In genomic region chr5:168159425-168159824, GRCh38 we compare ENCODE assay signal across 9 cellular contexts.
DNase-seq lines count a peak whose midpoint lies in the region; ATAC-seq, FAIRE-seq and TF ChIP-seq lines count a peak whose summit lies in the region.
"Had no signal": no experiment of that assay in that cellular context is flagged by ENCODE, and none has a peak within 500 bp of the region (broad histone marks: within the 10 kb centered on the region; RNA-seq: fewer than 3 reads in every experiment).

No MANE protein-coding gene starts in this region.

- no peak overlapping the region for H3K4me3 ChIP-seq in left lung
- no peak overlapping the region for H3K4me3 ChIP-seq in ovary
- H3K4me3 ChIP-seq in gastroesophageal sphincter, result no peak overlapping the region

- peaks cover 2% of the 10 kb centered on the region for H3K27me3 Mint-ChIP-seq in activated T-helper 1 cell treated with anti-CD3 and anti-CD28 coated beads, Interleukin-12 subunit alpha, Interleukin-12 subunit beta, Interleukin-2, Interleukin-4 antibody, amounts not matched to agents 30 ng/mL and 10 ng/mL and 1 ng/mL, durations not matched to agents 14 hours and 24 hours and 36 hours (ENCODE audit: insufficient read depth)

- no peak overlapping the region for H3K27ac Mint-ChIP-seq in activated T-helper 1 cell treated with anti-CD3 and anti-CD28 coated beads, Interleukin-12 subunit alpha, Interleukin-12 subunit beta, Interleukin-2, Interleukin-4 antibody, amounts not matched to agents 30 ng/mL and 10 ng/mL and 1 ng/mL, durations not matched to agents 14 hours and 24 hours and 36 hours

- H3K27me3 ChIP-seq in left lung (no peaks in the 10 kb centered on the region), ovary (no peaks in the 10 kb centered on the region), gastroesophageal sphincter (no peaks in the 10 kb centered on the region)

- DNase-seq in NCI-H69 (lab: John Stamatoyannopoulos, UW) (peak; percentile 96), left lung (no peak), GM19239 (ENCODE audit: insufficient read length, low spot score) (no peak), ovary (no peak)
- DNase-seq in activated T-helper 1 cell treated with anti-CD3 and anti-CD28 coated beads, Interleukin-12 subunit alpha, Interleukin-12 subunit beta, Interleukin-2, Interleukin-4 antibody, amounts not matched to agents 30 ng/mL and 10 ng/mL and 1 ng/mL, durations not matched to agents 14 hours and 24 hours and 36 hours (ENCODE audit: low spot score), result no peak

- intact Hi-C loops in left lung (cut with DNase I), result no loop called here
- intact Hi-C loops in activated T-helper 1 cell treated with anti-CD3 and anti-CD28 coated beads, Interleukin-12 subunit alpha, Interleukin-12 subunit beta, Interleukin-2, Interleukin-4 antibody, amounts not matched to agents 30 ng/mL and 10 ng/mL and 1 ng/mL, durations not matched to agents 14 hours and 24 hours and 36 hours (cut with micrococcal nuclease), result no loop called here
- intact Hi-C loops in ovary (cut with DNase I), result no loop called here

- H3K4me3 Mint-ChIP-seq in activated T-helper 1 cell treated with anti-CD3 and anti-CD28 coated beads, Interleukin-12 subunit alpha, Interleukin-12 subunit beta, Interleukin-2, Interleukin-4 antibody, amounts not matched to agents 30 ng/mL and 10 ng/mL and 1 ng/mL, durations not matched to agents 14 hours and 24 hours and 36 hours, result no peak overlapping the region

- TF ChIP-seq POLR2A in ovary (IDR thresholded peaks at IDR 0.05) (no peak), gastroesophageal sphincter (IDR thresholded peaks at IDR 0.05) (no peak)

- H3K4me1 ChIP-seq in left lung (peaks cover 0 to 4% of the 10 kb centered on the region in 2 donors), ovary (ENCODE audit: insufficient read depth) (no peaks in the 10 kb centered on the region), gastroesophageal sphincter (peaks cover 0 to under 1% (median 0%) of the 10 kb centered on the region in 3 donors)

- H3K9me3 ChIP-seq in left lung, result no peaks in the 10 kb centered on the region
- no peaks in the 10 kb centered on the region for H3K9me3 ChIP-seq in ovary
- H3K9me3 ChIP-seq in gastroesophageal sphincter, result no peaks in the 10 kb centered on the region

- TF ChIP-seq CTCF in left lung (IDR thresholded peaks at IDR 0.05) (no peak), ovary (IDR thresholded peaks at IDR 0.05) (no peak), gastroesophageal sphincter (IDR thresholded peaks at IDR 0.05) (no peak)

- no peak for FAIRE-seq in GM19239 (lab: Jason Lieb, UNC)

- ATAC-seq in GM18519 (IDR thresholded peaks at IDR 0.05; ENCODE audit: low FRiP score, unreplicated experiment) (peak; percentile 95), HG03159 (IDR thresholded peaks at IDR 0.05; ENCODE audit: unreplicated experiment) (peak; percentile 80), left lung (peak; percentile 41), gastroesophageal sphincter (no peak)

- 61 to 67% (median 63%) methylated on average over 3 of the region's 3 CpGs for WGBS in ovary, 3 donors
- 40 to 57% methylated on average over 1 to 3 of the region's 3 CpGs for WGBS in gastroesophageal sphincter (ENCODE audit: low coverage in 1 of 2), 2 donors

- TF ChIP-seq EP300 in ovary (IDR thresholded peaks at IDR 0.05), result no peak
- no peak for TF ChIP-seq EP300 in gastroesophageal sphincter (IDR thresholded peaks at IDR 0.05)

- H3K36me3 Mint-ChIP-seq in activated T-helper 1 cell treated with anti-CD3 and anti-CD28 coated beads, Interleukin-12 subunit alpha, Interleukin-12 subunit beta, Interleukin-2, Interleukin-4 antibody, amounts not matched to agents 30 ng/mL and 10 ng/mL and 1 ng/mL, durations not matched to agents 14 hours and 24 hours and 36 hours (ENCODE audit: low read depth), result no peaks in the 10 kb centered on the region

- H3K36me3 ChIP-seq in left lung (no peaks in the 10 kb centered on the region), ovary (no peaks in the 10 kb centered on the region), gastroesophageal sphincter (no peaks in the 10 kb centered on the region)

- no peaks in the 10 kb centered on the region for H3K4me1 Mint-ChIP-seq in activated T-helper 1 cell treated with anti-CD3 and anti-CD28 coated beads, Interleukin-12 subunit alpha, Interleukin-12 subunit beta, Interleukin-2, Interleukin-4 antibody, amounts not matched to agents 30 ng/mL and 10 ng/mL and 1 ng/mL, durations not matched to agents 14 hours and 24 hours and 36 hours (ENCODE audit: low read depth)

- no peaks in the 10 kb centered on the region for H3K9me3 Mint-ChIP-seq in activated T-helper 1 cell treated with anti-CD3 and anti-CD28 coated beads, Interleukin-12 subunit alpha, Interleukin-12 subunit beta, Interleukin-2, Interleukin-4 antibody, amounts not matched to agents 30 ng/mL and 10 ng/mL and 1 ng/mL, durations not matched to agents 14 hours and 24 hours and 36 hours

- H3K27ac ChIP-seq in left lung (no peak overlapping the region), ovary (no peak overlapping the region), gastroesophageal sphincter (no peak overlapping the region)
- H3K27ac ChIP-seq: KMS-11 had no signal
